1 cellular context compared by ENCODE assay signal in the genomic region with DNA sequence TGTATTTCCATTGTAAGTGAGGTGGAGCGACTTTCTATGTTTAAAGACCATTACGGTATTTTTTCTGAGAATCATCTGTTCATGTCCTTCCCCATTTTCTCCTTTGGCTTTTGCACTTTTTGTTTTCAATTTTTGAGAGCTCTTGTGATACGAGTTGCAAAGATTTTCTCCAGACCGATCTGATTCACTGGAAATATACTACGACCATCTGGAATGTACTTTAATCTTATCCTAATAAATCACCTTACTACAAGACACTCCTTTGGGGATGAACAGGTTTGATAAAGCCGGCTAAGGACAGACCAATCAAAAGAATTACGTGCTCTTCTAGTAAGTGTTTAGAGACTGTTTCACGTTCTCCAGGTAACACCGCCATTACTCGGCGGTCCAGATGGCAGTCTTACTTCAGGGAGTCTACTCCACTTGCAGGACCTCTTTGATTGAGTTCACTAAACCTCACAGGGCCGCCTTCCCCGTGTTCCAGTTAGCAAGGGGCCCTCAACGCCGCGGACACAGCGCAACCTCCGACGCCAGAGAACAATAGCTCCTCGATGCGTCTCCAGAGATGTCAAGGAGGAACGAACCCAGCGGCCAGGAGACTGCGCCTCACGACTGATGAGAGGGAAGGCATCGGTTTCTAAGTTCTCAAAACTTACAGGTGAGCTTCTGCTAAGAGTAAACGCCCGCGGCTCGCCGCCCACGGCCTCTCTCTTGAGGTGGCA.
TF ChIP-seq lines count a peak whose summit lies in the region.

No MANE protein-coding gene starts in this region.

TF ChIP-seq in K562, 482 proteins besides CTCF, POLR2A, EP300 and RAD21 (continued from another document):
- TF ChIP-seq, protein P1, sequence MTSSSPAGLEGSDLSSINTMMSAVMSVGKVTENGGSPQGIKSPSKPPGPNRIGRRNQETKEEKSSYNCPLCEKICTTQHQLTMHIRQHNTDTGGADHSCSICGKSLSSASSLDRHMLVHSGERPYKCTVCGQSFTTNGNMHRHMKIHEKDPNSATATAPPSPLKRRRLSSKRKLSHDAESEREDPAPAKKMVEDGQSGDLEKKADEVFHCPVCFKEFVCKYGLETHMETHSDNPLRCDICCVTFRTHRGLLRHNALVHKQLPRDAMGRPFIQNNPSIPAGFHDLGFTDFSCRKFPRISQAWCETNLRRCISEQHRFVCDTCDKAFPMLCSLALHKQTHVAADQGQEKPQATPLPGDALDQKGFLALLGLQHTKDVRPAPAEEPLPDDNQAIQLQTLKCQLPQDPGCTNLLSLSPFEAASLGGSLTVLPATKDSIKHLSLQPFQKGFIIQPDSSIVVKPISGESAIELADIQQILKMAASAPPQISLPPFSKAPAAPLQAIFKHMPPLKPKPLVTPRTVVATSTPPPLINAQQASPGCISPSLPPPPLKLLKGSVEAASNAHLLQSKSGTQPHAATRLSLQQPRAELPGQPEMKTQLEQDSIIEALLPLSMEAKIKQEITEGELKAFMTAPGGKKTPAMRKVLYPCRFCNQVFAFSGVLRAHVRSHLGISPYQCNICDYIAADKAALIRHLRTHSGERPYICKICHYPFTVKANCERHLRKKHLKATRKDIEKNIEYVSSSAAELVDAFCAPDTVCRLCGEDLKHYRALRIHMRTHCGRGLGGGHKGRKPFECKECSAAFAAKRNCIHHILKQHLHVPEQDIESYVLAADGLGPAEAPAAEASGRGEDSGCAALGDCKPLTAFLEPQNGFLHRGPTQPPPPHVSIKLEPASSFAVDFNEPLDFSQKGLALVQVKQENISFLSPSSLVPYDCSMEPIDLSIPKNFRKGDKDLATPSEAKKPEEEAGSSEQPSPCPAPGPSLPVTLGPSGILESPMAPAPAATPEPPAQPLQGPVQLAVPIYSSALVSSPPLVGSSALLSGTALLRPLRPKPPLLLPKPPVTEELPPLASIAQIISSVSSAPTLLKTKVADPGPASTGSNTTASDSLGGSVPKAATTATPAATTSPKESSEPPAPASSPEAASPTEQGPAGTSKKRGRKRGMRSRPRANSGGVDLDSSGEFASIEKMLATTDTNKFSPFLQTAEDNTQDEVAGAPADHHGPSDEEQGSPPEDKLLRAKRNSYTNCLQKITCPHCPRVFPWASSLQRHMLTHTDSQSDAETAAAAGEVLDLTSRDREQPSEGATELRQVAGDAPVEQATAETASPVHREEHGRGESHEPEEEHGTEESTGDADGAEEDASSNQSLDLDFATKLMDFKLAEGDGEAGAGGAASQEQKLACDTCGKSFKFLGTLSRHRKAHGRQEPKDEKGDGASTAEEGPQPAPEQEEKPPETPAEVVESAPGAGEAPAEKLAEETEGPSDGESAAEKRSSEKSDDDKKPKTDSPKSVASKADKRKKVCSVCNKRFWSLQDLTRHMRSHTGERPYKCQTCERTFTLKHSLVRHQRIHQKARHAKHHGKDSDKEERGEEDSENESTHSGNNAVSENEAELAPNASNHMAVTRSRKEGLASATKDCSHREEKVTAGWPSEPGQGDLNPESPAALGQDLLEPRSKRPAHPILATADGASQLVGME (CRISPR knock-in tag; IDR thresholded peaks at IDR 0.05) = 0 out of 2 replicates have a peak, but pooled peaks have one; percentile 95
- TF ChIP-seq, protein P2, sequence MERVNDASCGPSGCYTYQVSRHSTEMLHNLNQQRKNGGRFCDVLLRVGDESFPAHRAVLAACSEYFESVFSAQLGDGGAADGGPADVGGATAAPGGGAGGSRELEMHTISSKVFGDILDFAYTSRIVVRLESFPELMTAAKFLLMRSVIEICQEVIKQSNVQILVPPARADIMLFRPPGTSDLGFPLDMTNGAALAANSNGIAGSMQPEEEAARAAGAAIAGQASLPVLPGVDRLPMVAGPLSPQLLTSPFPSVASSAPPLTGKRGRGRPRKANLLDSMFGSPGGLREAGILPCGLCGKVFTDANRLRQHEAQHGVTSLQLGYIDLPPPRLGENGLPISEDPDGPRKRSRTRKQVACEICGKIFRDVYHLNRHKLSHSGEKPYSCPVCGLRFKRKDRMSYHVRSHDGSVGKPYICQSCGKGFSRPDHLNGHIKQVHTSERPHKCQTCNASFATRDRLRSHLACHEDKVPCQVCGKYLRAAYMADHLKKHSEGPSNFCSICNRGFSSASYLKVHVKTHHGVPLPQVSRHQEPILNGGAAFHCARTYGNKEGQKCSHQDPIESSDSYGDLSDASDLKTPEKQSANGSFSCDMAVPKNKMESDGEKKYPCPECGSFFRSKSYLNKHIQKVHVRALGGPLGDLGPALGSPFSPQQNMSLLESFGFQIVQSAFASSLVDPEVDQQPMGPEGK (CRISPR knock-in tag; IDR thresholded peaks at IDR 0.05; ENCODE audit: borderline replicate concordance) = 0 out of 2 replicates have a peak, but pooled peaks have one; percentile 29
- TF ChIP-seq, protein P3, sequence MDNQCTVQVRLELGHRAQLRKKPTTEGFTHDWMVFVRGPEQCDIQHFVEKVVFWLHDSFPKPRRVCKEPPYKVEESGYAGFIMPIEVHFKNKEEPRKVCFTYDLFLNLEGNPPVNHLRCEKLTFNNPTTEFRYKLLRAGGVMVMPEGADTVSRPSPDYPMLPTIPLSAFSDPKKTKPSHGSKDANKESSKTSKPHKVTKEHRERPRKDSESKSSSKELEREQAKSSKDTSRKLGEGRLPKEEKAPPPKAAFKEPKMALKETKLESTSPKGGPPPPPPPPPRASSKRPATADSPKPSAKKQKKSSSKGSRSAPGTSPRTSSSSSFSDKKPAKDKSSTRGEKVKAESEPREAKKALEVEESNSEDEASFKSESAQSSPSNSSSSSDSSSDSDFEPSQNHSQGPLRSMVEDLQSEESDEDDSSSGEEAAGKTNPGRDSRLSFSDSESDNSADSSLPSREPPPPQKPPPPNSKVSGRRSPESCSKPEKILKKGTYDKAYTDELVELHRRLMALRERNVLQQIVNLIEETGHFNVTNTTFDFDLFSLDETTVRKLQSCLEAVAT (IDR thresholded peaks at IDR 0.05) = no peak; a peak in 1 of 4 replicates
- no peak for TF ChIP-seq CHD2 (IDR thresholded peaks at IDR 0.05; ENCODE audit: low read depth, low read length)
- no peak for TF ChIP-seq TEAD2 (tag; IDR thresholded peaks at IDR 0.05)
- TF ChIP-seq, protein P4, sequence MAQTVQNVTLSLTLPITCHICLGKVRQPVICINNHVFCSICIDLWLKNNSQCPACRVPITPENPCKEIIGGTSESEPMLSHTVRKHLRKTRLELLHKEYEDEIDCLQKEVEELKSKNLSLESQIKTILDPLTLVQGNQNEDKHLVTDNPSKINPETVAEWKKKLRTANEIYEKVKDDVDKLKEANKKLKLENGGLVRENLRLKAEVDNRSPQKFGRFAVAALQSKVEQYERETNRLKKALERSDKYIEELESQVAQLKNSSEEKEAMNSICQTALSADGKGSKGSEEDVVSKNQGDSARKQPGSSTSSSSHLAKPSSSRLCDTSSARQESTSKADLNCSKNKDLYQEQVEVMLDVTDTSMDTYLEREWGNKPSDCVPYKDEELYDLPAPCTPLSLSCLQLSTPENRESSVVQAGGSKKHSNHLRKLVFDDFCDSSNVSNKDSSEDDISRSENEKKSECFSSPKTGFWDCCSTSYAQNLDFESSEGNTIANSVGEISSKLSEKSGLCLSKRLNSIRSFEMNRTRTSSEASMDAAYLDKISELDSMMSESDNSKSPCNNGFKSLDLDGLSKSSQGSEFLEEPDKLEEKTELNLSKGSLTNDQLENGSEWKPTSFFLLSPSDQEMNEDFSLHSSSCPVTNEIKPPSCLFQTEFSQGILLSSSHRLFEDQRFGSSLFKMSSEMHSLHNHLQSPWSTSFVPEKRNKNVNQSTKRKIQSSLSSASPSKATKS (CRISPR knock-in tag; IDR thresholded peaks at IDR 0.05) = 0 out of 2 replicates have a peak, but pooled peaks have one; percentile 63
- TF ChIP-seq, protein P5, sequence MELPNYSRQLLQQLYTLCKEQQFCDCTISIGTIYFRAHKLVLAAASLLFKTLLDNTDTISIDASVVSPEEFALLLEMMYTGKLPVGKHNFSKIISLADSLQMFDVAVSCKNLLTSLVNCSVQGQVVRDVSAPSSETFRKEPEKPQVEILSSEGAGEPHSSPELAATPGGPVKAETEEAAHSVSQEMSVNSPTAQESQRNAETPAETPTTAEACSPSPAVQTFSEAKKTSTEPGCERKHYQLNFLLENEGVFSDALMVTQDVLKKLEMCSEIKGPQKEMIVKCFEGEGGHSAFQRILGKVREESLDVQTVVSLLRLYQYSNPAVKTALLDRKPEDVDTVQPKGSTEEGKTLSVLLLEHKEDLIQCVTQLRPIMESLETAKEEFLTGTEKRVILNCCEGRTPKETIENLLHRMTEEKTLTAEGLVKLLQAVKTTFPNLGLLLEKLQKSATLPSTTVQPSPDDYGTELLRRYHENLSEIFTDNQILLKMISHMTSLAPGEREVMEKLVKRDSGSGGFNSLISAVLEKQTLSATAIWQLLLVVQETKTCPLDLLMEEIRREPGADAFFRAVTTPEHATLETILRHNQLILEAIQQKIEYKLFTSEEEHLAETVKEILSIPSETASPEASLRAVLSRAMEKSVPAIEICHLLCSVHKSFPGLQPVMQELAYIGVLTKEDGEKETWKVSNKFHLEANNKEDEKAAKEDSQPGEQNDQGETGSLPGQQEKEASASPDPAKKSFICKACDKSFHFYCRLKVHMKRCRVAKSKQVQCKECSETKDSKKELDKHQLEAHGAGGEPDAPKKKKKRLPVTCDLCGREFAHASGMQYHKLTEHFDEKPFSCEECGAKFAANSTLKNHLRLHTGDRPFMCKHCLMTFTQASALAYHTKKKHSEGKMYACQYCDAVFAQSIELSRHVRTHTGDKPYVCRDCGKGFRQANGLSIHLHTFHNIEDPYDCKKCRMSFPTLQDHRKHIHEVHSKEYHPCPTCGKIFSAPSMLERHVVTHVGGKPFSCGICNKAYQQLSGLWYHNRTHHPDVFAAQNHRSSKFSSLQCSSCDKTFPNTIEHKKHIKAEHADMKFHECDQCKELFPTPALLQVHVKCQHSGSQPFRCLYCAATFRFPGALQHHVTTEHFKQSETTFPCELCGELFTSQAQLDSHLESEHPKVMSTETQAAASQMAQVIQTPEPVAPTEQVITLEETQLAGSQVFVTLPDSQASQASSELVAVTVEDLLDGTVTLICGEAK (IDR thresholded peaks at IDR 0.05) = peak; percentile 15; the same call in 1 of the 2 replicates
- TF ChIP-seq, protein P5 (CRISPR knock-in tag; IDR thresholded peaks at IDR 0.05) = no peak
TF ChIP-seq in K562: peak in this region for 51.
